Comparison of ENCODE assay signal across 9 cellular contexts in genomic region chr5:28779161-28779754, GRCh38.
DNase-seq lines count a peak whose midpoint lies in the region; ATAC-seq and TF ChIP-seq lines count a peak whose summit lies in the region.
"Had no signal": no experiment of that assay in that cellular context is flagged by ENCODE, and none has a peak within 500 bp of the region (broad histone marks: within the 10 kb centered on the region; RNA-seq: fewer than 3 reads in every experiment).

No MANE protein-coding gene starts in this region.

- peak; percentile 29 for DNase-seq in COR-L47 (lab: John Stamatoyannopoulos, UW)
- DNase-seq in Kasumi-1 (lab: John Stamatoyannopoulos, UW) = peak; percentile 16 to 36
- peak; percentile 75 for DNase-seq in RKO (ENCODE audit: low spot score)
- DNase-seq in foreskin keratinocyte = peak in 1 of 2 donors; percentile 26
- DNase-seq in activated T-cell treated with anti-CD3 and anti-CD28 coated beads, Interleukin-2, amount 50 U/mL, for 1 hour = no peak
- DNase-seq in amniotic stem cell (lab: John Stamatoyannopoulos, UW) = no peak
- DNase-seq: NCI-H1048 had no signal

- no peaks in the 10 kb centered on the region for H3K4me1 ChIP-seq in foreskin keratinocyte

- ATAC-seq in foreskin keratinocyte (peak; percentile 37), GM18907 (IDR thresholded peaks at IDR 0.05; ENCODE audit: unreplicated experiment) (no peak), GM18868 (IDR thresholded peaks at IDR 0.05; ENCODE audit: unreplicated experiment) (no peak)

- TF ChIP-seq CTCF in foreskin keratinocyte (conservative IDR thresholded peaks at IDR 0.05) = peak; percentile 53

- H3K27ac ChIP-seq in foreskin keratinocyte = no peak overlapping the region

- no peaks in the 10 kb centered on the region for H3K27me3 ChIP-seq in foreskin keratinocyte

Comparison
In these comparisons a context has a peak if more than half of its experiments do, and no peak if none do; other contexts are left out.
1. DNase-seq: peak in COR-L47 (single experiment), Kasumi-1 (2 of 2) and RKO (single experiment); none in activated T-cell treated with anti-CD3 and anti-CD28 coated beads, Interleukin-2, amount 50 U/mL, for 1 hour (single experiment) and amniotic stem cell (single experiment).